30 cellular contexts compared by ENCODE assay signal in genomic region chr20:22678678-22679077, GRCh38.
"Had no signal": no experiment of that assay in that cellular context is flagged by ENCODE, and none has a peak within 500 bp of the region (broad histone marks: within the 10 kb centered on the region; RNA-seq: fewer than 3 reads in every experiment).

No MANE protein-coding gene starts in this region.

- H3K9me3 ChIP-seq: ascending aorta, gastrocnemius medialis had no signal

- ATAC-seq: activated naive CD4-positive, alpha-beta T cell treated with anti-CD3 and anti-CD28 coated beads, Interleukin-2, amount 50 U/mL, for 72 hours; activated T-cell treated with anti-CD3 and anti-CD28 coated beads, Interleukin-2, amount 50 U/mL, for 72 hours; foreskin keratinocyte; gastrocnemius medialis; heart left ventricle; T-helper 17 cell; WTC11 had no signal

- H3K4me3 ChIP-seq: ascending aorta, breast epithelium, cardiac muscle cell, coronary artery, dorsolateral prefrontal cortex, esophagus muscularis mucosa, gastrocnemius medialis, heart left ventricle had no signal

- H3K36me3 ChIP-seq: ascending aorta, breast epithelium, cardiac muscle cell, esophagus muscularis mucosa, gastrocnemius medialis, heart left ventricle had no signal

- H3K27ac ChIP-seq: ascending aorta, breast epithelium, cardiac muscle cell, coronary artery, dorsolateral prefrontal cortex, esophagus muscularis mucosa, foreskin keratinocyte, gastrocnemius medialis, heart left ventricle, VCaP had no signal

- H3K27me3 ChIP-seq: ascending aorta, cardiac muscle cell had no signal

- H3K4me1 ChIP-seq: ascending aorta, breast epithelium, esophagus muscularis mucosa, foreskin keratinocyte, gastrocnemius medialis, heart left ventricle had no signal

- DNase-seq: activated CD4-positive, alpha-beta memory T cell treated with anti-CD3 and anti-CD28 coated beads, Interleukin-2, amount 10 ng/mL, durations not matched to agents 7 days and 5 days; activated CD4-positive, alpha-beta T cell treated with anti-CD3 and anti-CD28 coated beads for 1 hour; activated CD4-positive, alpha-beta T cell treated with anti-CD3 and anti-CD28 coated beads for 4 hours; activated CD4-positive, alpha-beta T cell treated with anti-CD3 and anti-CD28 coated beads, Interleukin-2, amount 10 ng/mL, durations not matched to agents 7 days and 5 days; activated CD4-positive, alpha-beta T cell treated with anti-CD3 and anti-CD28 coated beads, Interleukin-2, amount 50 U/mL, for 4 hours; activated CD8-positive, alpha-beta memory T cell treated with anti-CD3 and anti-CD28 coated beads, Interleukin-2, amount 50 U/mL, for 48 hours; activated gamma-delta T cell; activated naive CD4-positive, alpha-beta T cell; activated naive CD4-positive, alpha-beta T cell treated with anti-CD3 and anti-CD28 coated beads, Interleukin-2, amount 10 ng/mL, durations not matched to agents 7 days and 5 days; activated naive CD8-positive, alpha-beta T cell treated with anti-CD3 and anti-CD28 coated beads, Interleukin-2, amount 10 ng/mL, durations not matched to agents 7 days and 5 days; activated T-cell treated with anti-CD3 and anti-CD28 coated beads for 4 hours; activated T-cell treated with anti-CD3 and anti-CD28 coated beads, Interleukin-2, amount 50 U/mL, for 24 hours; activated T-cell treated with anti-CD3 and anti-CD28 coated beads, Interleukin-2, amount 50 U/mL, for 72 hours; dorsolateral prefrontal cortex; effector memory CD4-positive, alpha-beta T cell; erythroblast; foreskin keratinocyte; gastrocnemius medialis; glutamatergic neuron; heart left ventricle; T-helper 1 cell; T-helper 17 cell had no signal
